Comparison of ENCODE assay signal across 21 cellular contexts in genomic region chrX:12439396-12439795, GRCh38.
"Had no signal": no experiment of that assay in that cellular context is flagged by ENCODE, and none has a peak within 500 bp of the region (broad histone marks: within the 10 kb centered on the region; RNA-seq: fewer than 3 reads in every experiment).

No MANE protein-coding gene starts in this region.

- H3K27ac ChIP-seq: adrenal gland, cardiac muscle cell, gastroesophageal sphincter, heart right ventricle, lower lobe of right lung, thoracic aorta, vagina had no signal

- H3K27ac Mint-ChIP-seq: activated naive CD4-positive, alpha-beta T cell treated with anti-CD3 and anti-CD28 coated beads, Interleukin-2, amount 50 U/mL, for 72 hours; naive thymus-derived CD4-positive, alpha-beta T cell; progenitor cell of endocrine pancreas; T-cell; type B pancreatic cell; WTC11 had no signal

- H3K36me3 ChIP-seq: adrenal gland, cardiac muscle cell, gastroesophageal sphincter, heart right ventricle, lower lobe of right lung, thoracic aorta, vagina had no signal

- H3K4me3 ChIP-seq: adrenal gland, cardiac muscle cell, gastroesophageal sphincter, heart right ventricle, lower lobe of right lung, thoracic aorta, vagina had no signal

- H3K4me1 Mint-ChIP-seq: naive thymus-derived CD4-positive, alpha-beta T cell; neural crest cell; T-cell had no signal

- H3K36me3 Mint-ChIP-seq: activated naive CD4-positive, alpha-beta T cell treated with anti-CD3 and anti-CD28 coated beads, Interleukin-2, amount 50 U/mL, for 72 hours; naive thymus-derived CD4-positive, alpha-beta T cell; T-cell; type B pancreatic cell; WTC11 had no signal

- H3K4me3 Mint-ChIP-seq: naive thymus-derived CD4-positive, alpha-beta T cell; neural crest cell; T-cell; type B pancreatic cell; WTC11 had no signal

- H3K4me1 ChIP-seq: adrenal gland, gastroesophageal sphincter, heart right ventricle, lower lobe of right lung, vagina had no signal

- H3K27me3 Mint-ChIP-seq: naive thymus-derived CD4-positive, alpha-beta T cell; progenitor cell of endocrine pancreas; type B pancreatic cell had no signal

- FAIRE-seq: keratinocyte, TTC549 had no signal

- DNase-seq: activated T-cell treated with anti-CD3 and anti-CD28 coated beads, Interleukin-2, amount 50 U/mL, for 1 hour; adrenal gland; cortex of kidney; effector CD4-positive, alpha-beta T cell; heart right ventricle; lower lobe of right lung; naive thymus-derived CD4-positive, alpha-beta T cell; stimulated activated CD4-positive, alpha-beta T cell treated with anti-CD3 and anti-CD28 coated beads, Interleukin-4, amount 100 ng/mL, for 24 hours; stimulated activated naive CD4-positive, alpha-beta T cell treated with Interleukin-2 at 50 U/mL for 16 hours; T-cell had no signal

- H3K9me3 ChIP-seq: adrenal gland, gastroesophageal sphincter, heart right ventricle, lower lobe of right lung, thoracic aorta, vagina had no signal

- H3K9me3 Mint-ChIP-seq: activated naive CD4-positive, alpha-beta T cell treated with anti-CD3 and anti-CD28 coated beads, Interleukin-2, amount 50 U/mL, for 72 hours; type B pancreatic cell; WTC11 had no signal

- H3K27me3 ChIP-seq: adrenal gland, cardiac muscle cell, gastroesophageal sphincter, vagina had no signal
